1 cellular context compared by ENCODE assay signal in genomic region chr5:65651144-65651543, GRCh38.
TF ChIP-seq lines count a peak whose summit lies in the region.

No MANE protein-coding gene starts in this region.

TF ChIP-seq in HepG2, 621 proteins besides CTCF, POLR2A, EP300 and RAD21 (continued from another document and continues in another):
- TF ChIP-seq, protein P1, sequence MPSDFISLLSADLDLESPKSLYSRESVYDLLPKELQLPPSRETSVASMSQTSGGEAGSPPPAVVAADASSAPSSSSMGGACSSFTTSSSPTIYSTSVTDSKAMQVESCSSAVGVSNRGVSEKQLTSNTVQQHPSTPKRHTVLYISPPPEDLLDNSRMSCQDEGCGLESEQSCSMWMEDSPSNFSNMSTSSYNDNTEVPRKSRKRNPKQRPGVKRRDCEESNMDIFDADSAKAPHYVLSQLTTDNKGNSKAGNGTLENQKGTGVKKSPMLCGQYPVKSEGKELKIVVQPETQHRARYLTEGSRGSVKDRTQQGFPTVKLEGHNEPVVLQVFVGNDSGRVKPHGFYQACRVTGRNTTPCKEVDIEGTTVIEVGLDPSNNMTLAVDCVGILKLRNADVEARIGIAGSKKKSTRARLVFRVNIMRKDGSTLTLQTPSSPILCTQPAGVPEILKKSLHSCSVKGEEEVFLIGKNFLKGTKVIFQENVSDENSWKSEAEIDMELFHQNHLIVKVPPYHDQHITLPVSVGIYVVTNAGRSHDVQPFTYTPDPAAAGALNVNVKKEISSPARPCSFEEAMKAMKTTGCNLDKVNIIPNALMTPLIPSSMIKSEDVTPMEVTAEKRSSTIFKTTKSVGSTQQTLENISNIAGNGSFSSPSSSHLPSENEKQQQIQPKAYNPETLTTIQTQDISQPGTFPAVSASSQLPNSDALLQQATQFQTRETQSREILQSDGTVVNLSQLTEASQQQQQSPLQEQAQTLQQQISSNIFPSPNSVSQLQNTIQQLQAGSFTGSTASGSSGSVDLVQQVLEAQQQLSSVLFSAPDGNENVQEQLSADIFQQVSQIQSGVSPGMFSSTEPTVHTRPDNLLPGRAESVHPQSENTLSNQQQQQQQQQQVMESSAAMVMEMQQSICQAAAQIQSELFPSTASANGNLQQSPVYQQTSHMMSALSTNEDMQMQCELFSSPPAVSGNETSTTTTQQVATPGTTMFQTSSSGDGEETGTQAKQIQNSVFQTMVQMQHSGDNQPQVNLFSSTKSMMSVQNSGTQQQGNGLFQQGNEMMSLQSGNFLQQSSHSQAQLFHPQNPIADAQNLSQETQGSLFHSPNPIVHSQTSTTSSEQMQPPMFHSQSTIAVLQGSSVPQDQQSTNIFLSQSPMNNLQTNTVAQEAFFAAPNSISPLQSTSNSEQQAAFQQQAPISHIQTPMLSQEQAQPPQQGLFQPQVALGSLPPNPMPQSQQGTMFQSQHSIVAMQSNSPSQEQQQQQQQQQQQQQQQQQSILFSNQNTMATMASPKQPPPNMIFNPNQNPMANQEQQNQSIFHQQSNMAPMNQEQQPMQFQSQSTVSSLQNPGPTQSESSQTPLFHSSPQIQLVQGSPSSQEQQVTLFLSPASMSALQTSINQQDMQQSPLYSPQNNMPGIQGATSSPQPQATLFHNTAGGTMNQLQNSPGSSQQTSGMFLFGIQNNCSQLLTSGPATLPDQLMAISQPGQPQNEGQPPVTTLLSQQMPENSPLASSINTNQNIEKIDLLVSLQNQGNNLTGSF (CRISPR knock-in tag; IDR thresholded peaks at IDR 0.05), result no peak
- no peak for TF ChIP-seq ZNF75D (CRISPR knock-in tag; IDR thresholded peaks at IDR 0.05; ENCODE audit: borderline replicate concordance)
- TF ChIP-seq ZNF597 (CRISPR knock-in tag; IDR thresholded peaks at IDR 0.05), result no peak
- no peak for TF ChIP-seq ZNF431 (CRISPR knock-in tag; IDR thresholded peaks at IDR 0.05; ENCODE audit: borderline replicate concordance, low read depth)
- no peak for TF ChIP-seq ZNF564 (CRISPR knock-in tag; IDR thresholded peaks at IDR 0.05)
- TF ChIP-seq SPEN (CRISPR knock-in tag; IDR thresholded peaks at IDR 0.05; ENCODE audit: low read depth), result no peak
- no peak for TF ChIP-seq PAF1 (CRISPR knock-in tag; IDR thresholded peaks at IDR 0.05)
- no peak for TF ChIP-seq CEBPG (CRISPR knock-in tag; IDR thresholded peaks at IDR 0.05)
- TF ChIP-seq, protein P2, sequence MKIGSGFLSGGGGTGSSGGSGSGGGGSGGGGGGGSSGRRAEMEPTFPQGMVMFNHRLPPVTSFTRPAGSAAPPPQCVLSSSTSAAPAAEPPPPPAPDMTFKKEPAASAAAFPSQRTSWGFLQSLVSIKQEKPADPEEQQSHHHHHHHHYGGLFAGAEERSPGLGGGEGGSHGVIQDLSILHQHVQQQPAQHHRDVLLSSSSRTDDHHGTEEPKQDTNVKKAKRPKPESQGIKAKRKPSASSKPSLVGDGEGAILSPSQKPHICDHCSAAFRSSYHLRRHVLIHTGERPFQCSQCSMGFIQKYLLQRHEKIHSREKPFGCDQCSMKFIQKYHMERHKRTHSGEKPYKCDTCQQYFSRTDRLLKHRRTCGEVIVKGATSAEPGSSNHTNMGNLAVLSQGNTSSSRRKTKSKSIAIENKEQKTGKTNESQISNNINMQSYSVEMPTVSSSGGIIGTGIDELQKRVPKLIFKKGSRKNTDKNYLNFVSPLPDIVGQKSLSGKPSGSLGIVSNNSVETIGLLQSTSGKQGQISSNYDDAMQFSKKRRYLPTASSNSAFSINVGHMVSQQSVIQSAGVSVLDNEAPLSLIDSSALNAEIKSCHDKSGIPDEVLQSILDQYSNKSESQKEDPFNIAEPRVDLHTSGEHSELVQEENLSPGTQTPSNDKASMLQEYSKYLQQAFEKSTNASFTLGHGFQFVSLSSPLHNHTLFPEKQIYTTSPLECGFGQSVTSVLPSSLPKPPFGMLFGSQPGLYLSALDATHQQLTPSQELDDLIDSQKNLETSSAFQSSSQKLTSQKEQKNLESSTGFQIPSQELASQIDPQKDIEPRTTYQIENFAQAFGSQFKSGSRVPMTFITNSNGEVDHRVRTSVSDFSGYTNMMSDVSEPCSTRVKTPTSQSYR (CRISPR knock-in tag; IDR thresholded peaks at IDR 0.05; ENCODE audit: borderline replicate concordance), result no peak
- no peak for TF ChIP-seq ZNF788 (CRISPR knock-in tag; IDR thresholded peaks at IDR 0.05; ENCODE audit: borderline replicate concordance)
- no peak for TF ChIP-seq KDM5A (IDR thresholded peaks at IDR 0.05; ENCODE audit: borderline replicate concordance, low read length)
- TF ChIP-seq RCOR2 (CRISPR knock-in tag; IDR thresholded peaks at IDR 0.05), result 0 out of 2 replicates have a peak, but pooled peaks have one; percentile 48
- TF ChIP-seq GATAD2A (CRISPR knock-in tag; IDR thresholded peaks at IDR 0.05), result peak; percentile 83
- no peak for TF ChIP-seq ZC3H13 (CRISPR knock-in tag; IDR thresholded peaks at IDR 0.05)
- TF ChIP-seq, protein P3, sequence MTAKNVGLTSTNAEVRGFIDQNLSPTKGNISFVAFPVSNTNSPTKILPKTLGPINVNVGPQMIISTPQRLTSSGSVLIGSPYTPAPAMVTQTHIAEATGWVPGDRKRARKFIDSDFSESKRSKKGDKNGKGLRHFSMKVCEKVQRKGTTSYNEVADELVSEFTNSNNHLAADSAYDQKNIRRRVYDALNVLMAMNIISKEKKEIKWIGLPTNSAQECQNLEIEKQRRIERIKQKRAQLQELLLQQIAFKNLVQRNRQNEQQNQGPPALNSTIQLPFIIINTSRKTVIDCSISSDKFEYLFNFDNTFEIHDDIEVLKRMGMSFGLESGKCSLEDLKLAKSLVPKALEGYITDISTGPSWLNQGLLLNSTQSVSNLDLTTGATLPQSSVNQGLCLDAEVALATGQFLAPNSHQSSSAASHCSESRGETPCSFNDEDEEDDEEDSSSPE (CRISPR knock-in tag; IDR thresholded peaks at IDR 0.05), result no peak
- no peak for TF ChIP-seq MLXIP (CRISPR knock-in tag; IDR thresholded peaks at IDR 0.05; ENCODE audit: borderline replicate concordance)
- TF ChIP-seq HNRNPLL (IDR thresholded peaks at IDR 0.05; ENCODE audit: low read depth, low read length, poor library complexity, severe bottlenecking), result no peak
- no peak for TF ChIP-seq ZFP36L1 (CRISPR knock-in tag; IDR thresholded peaks at IDR 0.05)
- TF ChIP-seq THYN1 (CRISPR knock-in tag; IDR thresholded peaks at IDR 0.05; ENCODE audit: borderline replicate concordance, low read depth), result no peak
- TF ChIP-seq SNAPC2 (CRISPR knock-in tag; IDR thresholded peaks at IDR 0.05), result no peak
- TF ChIP-seq, protein P4, sequence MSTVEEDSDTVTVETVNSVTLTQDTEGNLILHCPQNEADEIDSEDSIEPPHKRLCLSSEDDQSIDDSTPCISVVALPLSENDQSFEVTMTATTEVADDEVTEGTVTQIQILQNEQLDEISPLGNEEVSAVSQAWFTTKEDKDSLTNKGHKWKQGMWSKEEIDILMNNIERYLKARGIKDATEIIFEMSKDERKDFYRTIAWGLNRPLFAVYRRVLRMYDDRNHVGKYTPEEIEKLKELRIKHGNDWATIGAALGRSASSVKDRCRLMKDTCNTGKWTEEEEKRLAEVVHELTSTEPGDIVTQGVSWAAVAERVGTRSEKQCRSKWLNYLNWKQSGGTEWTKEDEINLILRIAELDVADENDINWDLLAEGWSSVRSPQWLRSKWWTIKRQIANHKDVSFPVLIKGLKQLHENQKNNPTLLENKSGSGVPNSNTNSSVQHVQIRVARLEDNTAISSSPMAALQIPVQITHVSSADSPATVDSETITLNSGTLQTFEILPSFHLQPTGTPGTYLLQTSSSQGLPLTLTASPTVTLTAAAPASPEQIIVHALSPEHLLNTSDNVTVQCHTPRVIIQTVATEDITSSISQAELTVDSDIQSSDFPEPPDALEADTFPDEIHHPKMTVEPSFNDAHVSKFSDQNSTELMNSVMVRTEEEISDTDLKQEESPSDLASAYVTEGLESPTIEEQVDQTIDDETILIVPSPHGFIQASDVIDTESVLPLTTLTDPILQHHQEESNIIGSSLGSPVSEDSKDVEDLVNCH (CRISPR knock-in tag; IDR thresholded peaks at IDR 0.05), result no peak
- peak; percentile 44; the same call in 1 of the 2 replicates for TF ChIP-seq ZNF331 (CRISPR knock-in tag; IDR thresholded peaks at IDR 0.05)
- no peak for TF ChIP-seq XBP1 (CRISPR knock-in tag; IDR thresholded peaks at IDR 0.05)
- TF ChIP-seq RAD51 (IDR thresholded peaks at IDR 0.05; ENCODE audit: borderline replicate concordance), result no peak
- TF ChIP-seq ISL2 (CRISPR knock-in tag; IDR thresholded peaks at IDR 0.05), result 0 out of 2 replicates have a peak, but pooled peaks have one; percentile 26
- TF ChIP-seq, protein P5, sequence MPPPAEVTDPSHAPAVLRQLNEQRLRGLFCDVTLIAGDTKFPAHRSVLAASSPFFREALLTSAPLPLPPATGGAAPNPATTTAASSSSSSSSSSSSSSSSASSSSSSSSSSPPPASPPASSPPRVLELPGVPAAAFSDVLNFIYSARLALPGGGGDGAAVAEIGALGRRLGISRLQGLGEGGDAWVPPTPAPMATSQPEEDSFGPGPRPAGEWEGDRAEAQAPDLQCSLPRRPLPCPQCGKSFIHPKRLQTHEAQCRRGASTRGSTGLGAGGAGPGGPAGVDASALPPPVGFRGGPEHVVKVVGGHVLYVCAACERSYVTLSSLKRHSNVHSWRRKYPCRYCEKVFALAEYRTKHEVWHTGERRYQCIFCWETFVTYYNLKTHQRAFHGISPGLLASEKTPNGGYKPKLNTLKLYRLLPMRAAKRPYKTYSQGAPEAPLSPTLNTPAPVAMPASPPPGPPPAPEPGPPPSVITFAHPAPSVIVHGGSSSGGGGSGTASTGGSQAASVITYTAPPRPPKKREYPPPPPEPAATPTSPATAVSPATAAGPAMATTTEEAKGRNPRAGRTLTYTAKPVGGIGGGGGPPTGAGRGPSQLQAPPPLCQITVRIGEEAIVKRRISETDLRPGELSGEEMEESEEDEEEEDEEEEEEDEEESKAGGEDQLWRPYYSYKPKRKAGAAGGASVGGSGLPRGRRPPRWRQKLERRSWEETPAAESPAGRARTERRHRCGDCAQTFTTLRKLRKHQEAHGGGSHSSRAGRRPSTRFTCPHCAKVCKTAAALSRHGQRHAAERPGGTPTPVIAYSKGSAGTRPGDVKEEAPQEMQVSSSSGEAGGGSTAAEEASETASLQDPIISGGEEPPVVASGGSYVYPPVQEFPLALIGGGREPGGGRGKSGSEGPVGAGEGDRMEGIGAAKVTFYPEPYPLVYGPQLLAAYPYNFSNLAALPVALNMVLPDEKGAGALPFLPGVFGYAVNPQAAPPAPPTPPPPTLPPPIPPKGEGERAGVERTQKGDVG (CRISPR knock-in tag; IDR thresholded peaks at IDR 0.05; ENCODE audit: borderline replicate concordance), result peak; percentile 86; the same call in 1 of the 2 replicates
- TF ChIP-seq, protein P6, sequence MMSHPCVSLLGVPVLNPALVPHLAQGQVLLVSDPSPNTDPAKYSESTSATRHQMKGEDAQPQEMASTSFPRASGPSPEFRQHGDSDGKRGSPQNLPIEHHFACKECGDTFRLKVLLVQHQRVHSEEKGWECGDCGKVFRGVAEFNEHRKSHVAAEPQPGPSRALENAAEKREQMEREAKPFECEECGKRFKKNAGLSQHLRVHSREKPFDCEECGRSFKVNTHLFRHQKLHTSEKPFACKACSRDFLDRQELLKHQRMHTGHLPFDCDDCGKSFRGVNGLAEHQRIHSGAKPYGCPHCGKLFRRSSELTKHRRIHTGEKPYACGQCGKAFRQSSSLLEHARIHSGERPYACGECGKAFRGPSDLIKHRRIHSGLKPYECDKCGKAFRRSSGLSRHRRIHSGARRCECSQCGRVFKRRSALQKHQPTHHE (CRISPR knock-in tag; IDR thresholded peaks at IDR 0.05; ENCODE audit: borderline replicate concordance), result no peak
- no peak for TF ChIP-seq SP5 (CRISPR knock-in tag; IDR thresholded peaks at IDR 0.05; ENCODE audit: borderline replicate concordance, low read depth)
- peak; percentile 34; the same call in 1 of the 2 replicates for TF ChIP-seq CREM (IDR thresholded peaks at IDR 0.05)
- no peak for TF ChIP-seq CREM (CRISPR knock-in tag; IDR thresholded peaks at IDR 0.05)
- TF ChIP-seq PITX1 (CRISPR knock-in tag; IDR thresholded peaks at IDR 0.05), result peak; percentile 86
- TF ChIP-seq, protein P7, sequence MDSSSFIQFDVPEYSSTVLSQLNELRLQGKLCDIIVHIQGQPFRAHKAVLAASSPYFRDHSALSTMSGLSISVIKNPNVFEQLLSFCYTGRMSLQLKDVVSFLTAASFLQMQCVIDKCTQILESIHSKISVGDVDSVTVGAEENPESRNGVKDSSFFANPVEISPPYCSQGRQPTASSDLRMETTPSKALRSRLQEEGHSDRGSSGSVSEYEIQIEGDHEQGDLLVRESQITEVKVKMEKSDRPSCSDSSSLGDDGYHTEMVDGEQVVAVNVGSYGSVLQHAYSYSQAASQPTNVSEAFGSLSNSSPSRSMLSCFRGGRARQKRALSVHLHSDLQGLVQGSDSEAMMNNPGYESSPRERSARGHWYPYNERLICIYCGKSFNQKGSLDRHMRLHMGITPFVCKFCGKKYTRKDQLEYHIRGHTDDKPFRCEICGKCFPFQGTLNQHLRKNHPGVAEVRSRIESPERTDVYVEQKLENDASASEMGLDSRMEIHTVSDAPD (CRISPR knock-in tag; IDR thresholded peaks at IDR 0.05), result no peak
- TF ChIP-seq HDAC1 (CRISPR knock-in tag; IDR thresholded peaks at IDR 0.05), result no peak
- TF ChIP-seq PHF5A (CRISPR knock-in tag; IDR thresholded peaks at IDR 0.05; ENCODE audit: low read depth, unreplicated experiment), result no peak
- no peak for TF ChIP-seq HNRNPL (IDR thresholded peaks at IDR 0.05; ENCODE audit: low read depth, low read length)
